In the genomic region with DNA sequence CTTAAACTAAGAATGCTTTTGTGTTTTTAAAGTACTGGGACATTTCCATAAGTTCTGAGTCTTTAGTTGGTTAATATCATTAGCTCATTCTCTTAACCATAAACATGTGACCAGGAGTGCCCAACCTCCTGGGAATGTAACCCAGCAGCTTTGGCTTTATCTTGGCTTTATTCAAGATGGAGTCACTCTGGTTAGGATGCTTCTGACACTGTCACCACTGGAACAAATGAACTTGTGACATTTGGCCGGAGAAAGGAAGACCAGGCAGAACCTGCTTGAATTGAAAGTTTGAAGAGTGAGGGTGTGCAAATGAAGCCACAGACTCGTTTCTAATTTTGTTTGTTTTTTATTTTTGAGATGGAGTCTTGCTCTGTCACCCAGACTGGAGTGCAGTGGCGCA, we compare ENCODE assay signal across 34 cellular contexts.
"Had no signal": no experiment of that assay in that cellular context is flagged by ENCODE, and none has a peak within 500 bp of the region (broad histone marks: within the 10 kb centered on the region; RNA-seq: fewer than 3 reads in every experiment).

No MANE protein-coding gene starts in this region.

- H3K9ac ChIP-seq: KMS-11 had no signal

- H3K27ac ChIP-seq: KMS-11 had no signal

- H3K9me3 ChIP-seq: MG63 had no signal

- H3K4me2 ChIP-seq: KMS-11 had no signal

- DNase-seq: Karpas-422, Kasumi-1, MG63, MM.1S, MV-4-11, NCI-H1048, NCI-H1092, NCI-H1092 treated with DMSO at 0.1 percent for 48 hours, NCI-H1105, NCI-H1105 treated with DMSO at 0.1 percent for 48 hours, NCI-H1417, NCI-H1417 treated with DMSO at 0.1 percent for 48 hours, NCI-H1436, NCI-H1436 treated with DMSO at 0.1 percent for 48 hours, NCI-H146, NCI-H1694, NCI-H1694 treated with DMSO at 0.1 percent for 48 hours, NCI-H187, NCI-H187 treated with DMSO at 0.1 percent for 48 hours, NCI-H1930, NCI-H2029, NCI-H2029 treated with DMSO at 0.1 percent for 48 hours, NCI-H2081, NCI-H2081 treated with DMSO at 0.1 percent for 48 hours, NCI-H2107, NCI-H2171, NCI-H2171 treated with DMSO at 0.1 percent for 48 hours, NCI-H2227 treated with DMSO at 0.1 percent for 48 hours, NCI-H226, NCI-H345, NCI-H446, NCI-H446 treated with DMSO at 0.1 percent for 48 hours, NCI-H510A had no signal

- H3K4me3 ChIP-seq: MG63 had no signal

- H3K27me3 ChIP-seq: MG63 had no signal

- H3K36me3 ChIP-seq: MG63 had no signal
